In the genomic region with DNA sequence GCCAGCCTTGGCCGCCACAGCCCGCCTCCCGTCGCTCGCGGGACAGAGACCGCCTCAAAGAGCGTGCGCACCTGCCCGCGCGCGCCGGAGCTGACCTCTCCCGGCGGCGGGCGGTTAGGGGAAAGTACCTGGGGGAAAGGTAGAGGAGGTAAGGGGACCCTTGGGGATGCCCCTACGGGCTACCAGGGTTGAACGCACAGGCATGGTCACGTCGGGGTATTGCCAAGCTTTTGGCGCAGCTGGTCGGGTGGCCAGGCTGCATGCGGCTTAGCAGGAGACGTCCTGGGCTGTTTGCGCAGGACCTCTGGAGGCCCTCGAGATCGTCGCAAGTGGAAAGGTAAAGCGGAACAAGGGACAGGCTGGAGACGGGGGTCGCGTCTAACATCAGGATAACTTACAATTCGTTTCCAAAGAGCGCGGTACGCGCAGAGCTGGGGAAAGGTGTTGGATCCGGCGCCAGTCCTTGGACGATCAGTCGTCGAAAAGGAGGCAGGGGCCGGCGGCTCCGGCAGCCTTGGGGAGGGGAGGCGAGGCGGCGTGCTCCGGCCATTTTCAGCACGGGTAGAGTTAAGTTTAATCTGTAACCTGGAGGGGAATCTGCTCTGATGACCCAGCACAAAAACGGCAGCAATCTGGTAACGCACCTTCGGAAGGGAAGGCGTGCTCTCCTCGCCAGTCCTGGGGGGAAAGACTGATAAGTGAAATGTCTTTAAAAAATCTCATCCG, we compare ENCODE assay signal across 29 cellular contexts. TPM values are rescaled to one million over a fixed set of nuclear protein-coding genes. Genes with fewer than 3 reads are reported as not detected.
DNase-seq lines count a peak whose midpoint lies in the region; ATAC-seq, FAIRE-seq and TF ChIP-seq lines count a peak whose summit lies in the region.
"Had no signal": no experiment of that assay in that cellular context is flagged by ENCODE, and none has a peak within 500 bp of the region (broad histone marks: within the 10 kb centered on the region; RNA-seq: fewer than 3 reads in every experiment).

No MANE protein-coding gene starts in this region.

- intact Hi-C loops in endothelial cell of umbilical vein (cut with micrococcal nuclease): no loop called here

- H3K9me3 Mint-ChIP-seq in IgD-negative memory B cell: no peaks in the 10 kb centered on the region
- no peaks in the 10 kb centered on the region for H3K9me3 Mint-ChIP-seq in nephron
- H3K9me3 Mint-ChIP-seq: activated CD8-positive, alpha-beta T cell treated with anti-CD3 and anti-CD28 coated beads for 36 hours; activated naive CD8-positive, alpha-beta T cell treated with anti-CD3 and anti-CD28 coated beads, Interleukin-2, amount 50 U/mL, for 24 hours; CD8-positive, alpha-beta T cell; immature natural killer cell; memory B cell; T-cell had no signal

- no peak for TF ChIP-seq POLR2A in endothelial cell of umbilical vein (IDR thresholded peaks at IDR 0.05; ENCODE audit: low read depth, low read length)

- CTCF ChIA-PET in endothelial cell of umbilical vein (lab: Charles Lee): interaction anchor here (1.1 kb wide), 1 partner anchor 361 kb away, joined by 4 read pairs; no protein-coding TSS in a partner anchor

- H3K36me3 Mint-ChIP-seq in IgD-negative memory B cell (peaks cover 4% of the 10 kb centered on the region), nephron (ENCODE audit: low read depth) (peaks cover 38% of the 10 kb centered on the region)
- H3K36me3 Mint-ChIP-seq: immature natural killer cell, T-cell had no signal

- no peak for ATAC-seq in GM19324 (IDR thresholded peaks at IDR 0.05; ENCODE audit: low FRiP score, unreplicated experiment)
- no peak for ATAC-seq in HG03175 (IDR thresholded peaks at IDR 0.05; ENCODE audit: unreplicated experiment)
- ATAC-seq: activated CD8-positive, alpha-beta T cell treated with anti-CD3 and anti-CD28 coated beads for 36 hours; activated naive CD8-positive, alpha-beta T cell treated with anti-CD3 and anti-CD28 coated beads, Interleukin-2, amount 50 U/mL, for 24 hours; CD8-positive, alpha-beta T cell; HCT116; left lobe of liver; T-cell had no signal

- no TSS peak for BruUV-seq in endothelial cell of umbilical vein (replicated peaks; lab: Mats Ljungman, UMichigan)

- no peak for FAIRE-seq in endothelial cell of umbilical vein (lab: Jason Lieb, UNC)
- FAIRE-seq: A204.1, urothelium cell line had no signal

- H3K4me3 ChIP-seq in BE2C (ENCODE audit: low read depth, low read length) (peak overlapping the region; percentile 47), endothelial cell of umbilical vein (replicated peaks in 1 of 3; ENCODE audit: insufficient read depth in 1 of 3, low read depth in 1 of 3, low read length in 3 of 3) (no peak overlapping the region), WERI-Rb-1 (ENCODE audit: low read depth, low read length) (no peak overlapping the region)

- H3K9ac ChIP-seq in endothelial cell of umbilical vein (replicated peaks; ENCODE audit: extremely low read depth, insufficient read depth, low read length): no peak overlapping the region

- H3K27ac Mint-ChIP-seq in IgD-negative memory B cell: peak overlapping the region in 2 of 3 donors; percentile 24 to 91
- no peak overlapping the region for H3K27ac Mint-ChIP-seq in nephron
- H3K27ac Mint-ChIP-seq: activated CD8-positive, alpha-beta T cell treated with anti-CD3 and anti-CD28 coated beads for 36 hours; activated naive CD8-positive, alpha-beta T cell treated with anti-CD3 and anti-CD28 coated beads, Interleukin-2, amount 50 U/mL, for 24 hours; CD8-positive, alpha-beta T cell; immature natural killer cell; memory B cell; progenitor cell of endocrine pancreas; T-cell had no signal

- POLR2A ChIA-PET in endothelial cell of umbilical vein (lab: Charles Lee): no interaction called here

- dilution Hi-C loops in endothelial cell of umbilical vein (cut with MboI; ENCODE audit: extremely low pct_ligation_motif_present, low sequenced_read_pairs): loop anchor here (25.0 kb wide), 2 partner anchors 229 to 604 kb away; a partner anchor contains a TSS

- H2AFZ ChIP-seq in endothelial cell of umbilical vein (ENCODE audit: low read depth, low read length): no peak overlapping the region

- H3K27me3 ChIP-seq in BE2C (peaks cover 39% of the 10 kb centered on the region), endothelial cell of umbilical vein (ENCODE audit: control insufficient read depth in 2 of 2, insufficient read depth in 2 of 2, low read length in 2 of 2) (peaks cover 41 to 61% of the 10 kb centered on the region in 2 experiments), WERI-Rb-1 (ENCODE audit: insufficient read depth, low read depth, severe bottlenecking) (peaks cover 66% of the 10 kb centered on the region)

- H3K27ac ChIP-seq in endothelial cell of umbilical vein (ENCODE audit: insufficient read depth, low read depth, low read length) (no peak overlapping the region), WERI-Rb-1 (no peak overlapping the region)
- H3K27ac ChIP-seq: neutrophil, RWPE1 had no signal

- in situ Hi-C loops in G401 (cut with HindIII; ENCODE audit: low sequenced_read_pairs): no loop called here

- H3K4me1 Mint-ChIP-seq in IgD-negative memory B cell: peaks cover 0 to 2% (median 0%) of the 10 kb centered on the region in 3 donors
- H3K4me1 Mint-ChIP-seq in nephron: peaks cover 25% of the 10 kb centered on the region
- H3K4me1 Mint-ChIP-seq: memory B cell had no signal

- H3K36me3 ChIP-seq in BE2C (peaks cover 7% of the 10 kb centered on the region), endothelial cell of umbilical vein (ENCODE audit: control insufficient read depth in 2 of 2, extremely low read depth in 1 of 2, insufficient read depth in 2 of 2, low read length in 2 of 2) (no peaks in the 10 kb centered on the region), WERI-Rb-1 (peaks cover 4% of the 10 kb centered on the region)
- H3K36me3 ChIP-seq: neutrophil had no signal

- TF ChIP-seq CTCF in BE2C (IDR thresholded peaks at IDR 0.05; ENCODE audit: low read depth, low read length) (no peak), endothelial cell of umbilical vein (IDR thresholded peaks at IDR 0.05; ENCODE audit: extremely low read depth in 1 of 2, insufficient read depth in 1 of 2, low read depth in 1 of 2, low read length in 2 of 2) (no peak), nephron (IDR thresholded peaks at IDR 0.05; ENCODE audit: unreplicated experiment in 3 of 3) (no peak), WERI-Rb-1 (IDR thresholded peaks at IDR 0.05; ENCODE audit: low read depth, low read length) (no peak)

- H3K4me2 ChIP-seq in endothelial cell of umbilical vein (ENCODE audit: insufficient read depth, low read length): no peak overlapping the region

- peaks cover 6% of the 10 kb centered on the region for H3K4me1 ChIP-seq in BE2C
- no peaks in the 10 kb centered on the region for H3K4me1 ChIP-seq in endothelial cell of umbilical vein (ENCODE audit: control insufficient read depth, extremely low read depth, insufficient read depth, low read length)

- no peak overlapping the region for H3K4me3 Mint-ChIP-seq in IgD-negative memory B cell
- H3K4me3 Mint-ChIP-seq in nephron: peak overlapping the region; percentile 79 to 90 (median 85)
- H3K4me3 Mint-ChIP-seq: activated CD8-positive, alpha-beta T cell treated with anti-CD3 and anti-CD28 coated beads for 36 hours; activated naive CD8-positive, alpha-beta T cell treated with anti-CD3 and anti-CD28 coated beads, Interleukin-2, amount 50 U/mL, for 24 hours; CD8-positive, alpha-beta T cell; immature natural killer cell; memory B cell; T-cell had no signal

- no peaks in the 10 kb centered on the region for H3K9me3 ChIP-seq in BE2C
- H3K9me3 ChIP-seq in endothelial cell of umbilical vein (replicated peaks; ENCODE audit: control insufficient read depth, insufficient read depth, low read length): no peaks in the 10 kb centered on the region
- H3K9me3 ChIP-seq in WERI-Rb-1 (ENCODE audit: severe bottlenecking): no peaks in the 10 kb centered on the region
- H3K9me3 ChIP-seq: neutrophil had no signal

- no peaks in the 10 kb centered on the region for H3K9me1 ChIP-seq in endothelial cell of umbilical vein (replicated peaks; ENCODE audit: control insufficient read depth, extremely low read depth, insufficient read depth, low read length)

- peaks cover 24% of the 10 kb centered on the region for H3K27me3 Mint-ChIP-seq in IgD-negative memory B cell
- H3K27me3 Mint-ChIP-seq in nephron (ENCODE audit: low read depth): peaks cover 91% of the 10 kb centered on the region

- no peaks in the 10 kb centered on the region for H3K79me2 ChIP-seq in endothelial cell of umbilical vein (ENCODE audit: control insufficient read depth, insufficient read depth, low read length)

- H4K20me1 ChIP-seq in endothelial cell of umbilical vein (replicated peaks; ENCODE audit: control insufficient read depth, extremely low read depth, insufficient read depth, low read length): no peaks in the 10 kb centered on the region

- DNase-seq in BE2C (no peak), endothelial cell of umbilical vein (ENCODE audit: low read depth, low spot score) (no peak), G401 (ENCODE audit: low spot score) (no peak), WERI-Rb-1 (no peak)
- DNase-seq: activated CD4-positive, CD25-positive, alpha-beta regulatory T cell treated with anti-CD3 and anti-CD28 coated beads, Interleukin-2, amount 50 U/mL, for 72 hours; activated CD8-positive, alpha-beta T cell treated with anti-CD3 and anti-CD28 coated beads for 36 hours; activated gamma-delta T cell; activated naive CD8-positive, alpha-beta T cell treated with anti-CD3 and anti-CD28 coated beads, Interleukin-2, amount 50 U/mL, for 24 hours; CD8-positive, alpha-beta T cell; DMS153; head of caudate nucleus; immature natural killer cell; Kasumi-1; NCI-H1436; stimulated activated CD4-positive, alpha-beta T cell treated with anti-CD3 and anti-CD28 coated beads, Interleukin-4, amount 100 ng/mL, for 4 hours; stimulated activated naive CD4-positive, alpha-beta T cell treated with Interleukin-2 at 50 U/mL for 16 hours; T-cell had no signal

RNA-seq across cellular contexts. Expression of a gene that starts 9.0 kb away (rescaled TPM):
- polyA plus RNA-seq in BE2C (2012; ENCODE audit: insufficient read depth, insufficient read length, low read depth): 1.5 TPM
- polyA plus RNA-seq in IgD-negative memory B cell (not detected), endothelial cell of umbilical vein (0.11 TPM in 1 of 2 replicates, not detected in the other)
- 0.58 and 0.74 TPM in 2 replicates for total RNA-seq in endothelial cell of umbilical vein
- not detected in 2 replicates for polyA plus RNA-seq in endothelial cell of umbilical vein (2011; cell fraction: cytosol; rRNA removed)
- polyA plus RNA-seq in endothelial cell of umbilical vein (2011; cell fraction: nucleus; rRNA removed): 0.11 and 0.25 TPM in 2 replicates
- polyA plus RNA-seq in endothelial cell of umbilical vein (2012): not detected in 2 replicates
- not detected in 2 replicates for polyA minus RNA-seq in endothelial cell of umbilical vein
- not detected for polyA minus RNA-seq in endothelial cell of umbilical vein (2011; cell fraction: cytosol; rRNA and poly(A)+ RNA removed)
- polyA minus RNA-seq in endothelial cell of umbilical vein (2011; cell fraction: nucleus; rRNA and poly(A)+ RNA removed): not detected in 2 replicates
- not detected in 2 replicates for total RNA-seq in G401 (2014; rRNA removed; shearing (Covaris generic))
- polyA plus RNA-seq: immature natural killer cell had no signal

RNA-seq across cellular contexts. Expression of a gene that starts 10.8 kb away (rescaled TPM):
- polyA plus RNA-seq in BE2C (2012; ENCODE audit: insufficient read depth, insufficient read length, low read depth): 4,204 TPM
- polyA plus RNA-seq in IgD-negative memory B cell: 203 TPM
- total RNA-seq in endothelial cell of umbilical vein: 1,141 and 1,217 TPM in 2 replicates
- 1,637 and 1,882 TPM in 2 replicates for polyA plus RNA-seq in endothelial cell of umbilical vein
- 1,809 and 2,057 TPM in 2 replicates for polyA plus RNA-seq in endothelial cell of umbilical vein (2011; cell fraction: cytosol; rRNA removed)
- 916 and 1,134 TPM in 2 replicates for polyA plus RNA-seq in endothelial cell of umbilical vein (2011; cell fraction: nucleus; rRNA removed)
- 1,303 and 1,505 TPM in 2 replicates for polyA plus RNA-seq in endothelial cell of umbilical vein (2012)
- polyA minus RNA-seq in endothelial cell of umbilical vein: 1,608 and 1,668 TPM in 2 replicates
- polyA minus RNA-seq in endothelial cell of umbilical vein (2011; cell fraction: cytosol; rRNA and poly(A)+ RNA removed): 619 TPM
- 333 and 358 TPM in 2 replicates for polyA minus RNA-seq in endothelial cell of umbilical vein (2011; cell fraction: nucleus; rRNA and poly(A)+ RNA removed)
- 580 and 603 TPM in 2 replicates for total RNA-seq in G401 (2014; rRNA removed; shearing (Covaris generic))

Comparison
In these comparisons a context has a peak if more than half of its experiments do, and no peak if none do; other contexts are left out.
1. H3K27ac Mint-ChIP-seq: peak in IgD-negative memory B cell (2 of 3); none in nephron (0 of 3).
2. H3K4me3 Mint-ChIP-seq: peak in nephron (3 of 3); none in IgD-negative memory B cell (0 of 4).